Comparison of ENCODE assay signal across 18 cellular contexts in the genomic region with DNA sequence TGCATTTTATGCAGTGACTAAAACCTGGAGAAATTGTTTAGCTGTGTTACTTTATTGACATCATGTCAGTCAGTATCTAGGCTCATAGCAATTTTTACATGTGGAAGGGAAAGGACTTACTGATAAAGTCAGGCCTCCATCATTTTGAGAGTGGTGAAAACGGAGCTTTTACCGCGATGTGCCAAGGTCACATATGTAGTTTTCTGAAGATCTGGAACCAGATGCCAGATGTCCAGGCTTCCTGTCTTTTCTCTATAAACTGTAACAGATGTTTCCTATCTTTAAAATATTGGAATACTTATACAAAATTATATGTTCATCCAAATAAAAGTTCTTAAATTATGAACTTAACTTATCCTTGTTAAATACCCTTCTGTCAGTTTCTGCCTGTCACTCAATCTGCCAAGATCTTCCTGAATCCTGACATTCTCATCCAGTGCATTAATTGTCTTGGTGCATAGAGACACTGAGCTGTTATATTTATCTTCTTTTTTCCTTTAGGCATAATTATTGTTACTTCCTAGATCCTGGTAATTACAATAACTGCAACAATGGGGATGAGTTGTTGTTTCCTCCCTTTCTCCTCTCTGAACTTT.
DNase-seq lines count a peak whose midpoint lies in the region; TF ChIP-seq lines count a peak whose summit lies in the region.
"Had no signal": no experiment of that assay in that cellular context is flagged by ENCODE, and none has a peak within 500 bp of the region (broad histone marks: within the 10 kb centered on the region; RNA-seq: fewer than 3 reads in every experiment).

No MANE protein-coding gene starts in this region.

- no peak overlapping the region for H3K4me3 Mint-ChIP-seq in mesothelial cell of epicardium
- H3K4me3 Mint-ChIP-seq: B cell; CD14-positive monocyte; CD4-positive, alpha-beta T cell; CD8-positive, alpha-beta memory T cell had no signal

- H3K9me2 ChIP-seq in SK-N-SH = no peaks in the 10 kb centered on the region

- no peak overlapping the region for H3K9ac ChIP-seq in SK-N-SH
- H3K9ac ChIP-seq: BLaER1 treated with 17β-estradiol and CSF1 and Interleukin-3, amounts not matched to agents 10 nM and 100 nM had no signal

- peak overlapping the region; percentile 64 for H3K27ac Mint-ChIP-seq in mesothelial cell of epicardium
- H3K27ac Mint-ChIP-seq: B cell; CD14-positive monocyte; CD4-positive, alpha-beta T cell; CD8-positive, alpha-beta memory T cell had no signal

- no peaks in the 10 kb centered on the region for H4K20me1 ChIP-seq in SK-N-SH (ENCODE audit: insufficient read depth)
- H4K20me1 ChIP-seq: BLaER1 treated with 17β-estradiol and CSF1 and Interleukin-3, amounts not matched to agents 10 nM and 100 nM had no signal

- CTCF ChIA-PET in HEK293T (lab: Yijun Ruan, JAX) (no interaction called here), SK-N-SH (lab: Yijun Ruan, JAX) (interaction anchor here (0.6 to 1.3 kb wide), 2 partner anchors 68 to 146 kb away, joined by 3 to 5 read pairs; no protein-coding TSS in a partner anchor)

- peak in 1 of 2 experiments; percentile 47; a peak in 1 of 4 replicates for TF ChIP-seq EP300 in SK-N-SH (IDR thresholded peaks at IDR 0.05; ENCODE audit: borderline replicate concordance in 1 of 2, low read depth in 1 of 2, low read length in 1 of 2)

- H3K4me2 ChIP-seq in SK-N-SH = no peak overlapping the region
- H3K4me2 ChIP-seq: BLaER1 treated with 17β-estradiol and CSF1 and Interleukin-3, amounts not matched to agents 10 nM and 100 nM had no signal

- H3K36me3 Mint-ChIP-seq in mesothelial cell of epicardium = peaks cover 10% of the 10 kb centered on the region
- H3K36me3 Mint-ChIP-seq: CD14-positive monocyte; CD8-positive, alpha-beta memory T cell had no signal

- H3F3A ChIP-seq in SK-N-SH (replicated peaks; ENCODE audit: insufficient read depth) = no peaks in the 10 kb centered on the region

- POLR2A ChIA-PET in HEK293T (lab: Yijun Ruan, JAX) = no interaction called here
- POLR2A ChIA-PET in SK-N-SH (lab: Yijun Ruan, JAX) = no interaction called here

- no peaks in the 10 kb centered on the region for H3K79me2 ChIP-seq in SK-N-SH (ENCODE audit: insufficient read depth)

- WGBS in SK-N-SH (ENCODE audit: low lambda C conversion rate) = 15% methylated on average over 3 of the region's 3 CpGs

- H3K27ac ChIP-seq in SK-N-SH (ENCODE audit: low read depth in 2 of 2, low read length in 1 of 2) = peak overlapping the region in 1 of 2 experiments; percentile 71; a peak in 2 of 4 replicates
- no peak overlapping the region for H3K27ac ChIP-seq in tibial artery
- H3K27ac ChIP-seq: BLaER1 treated with 17β-estradiol and CSF1 and Interleukin-3, amounts not matched to agents 10 nM and 100 nM had no signal

- no peak for TF ChIP-seq CTCF in SK-N-SH (IDR thresholded peaks at IDR 0.05)
- no peak for TF ChIP-seq CTCF in mesothelial cell of epicardium (IDR thresholded peaks at IDR 0.05; ENCODE audit: unreplicated experiment)
- TF ChIP-seq CTCF in tibial artery (IDR thresholded peaks at IDR 0.05) = no peak

- H3K4me1 Mint-ChIP-seq in mesothelial cell of epicardium = peaks cover 23% of the 10 kb centered on the region
- H3K4me1 Mint-ChIP-seq: B cell; CD14-positive monocyte; CD8-positive, alpha-beta memory T cell had no signal

- H3K36me3 ChIP-seq in SK-N-SH (replicated peaks in 1 of 2; ENCODE audit: control insufficient read depth in 1 of 2, insufficient read depth in 2 of 2, low read length in 1 of 2) (no peaks in the 10 kb centered on the region), tibial artery (no peaks in the 10 kb centered on the region)
- H3K36me3 ChIP-seq: BLaER1 treated with 17β-estradiol and CSF1 and Interleukin-3, amounts not matched to agents 10 nM and 100 nM; HAP-1 had no signal

- H3K9me3 ChIP-seq in SK-N-SH = no peaks in the 10 kb centered on the region
- no peaks in the 10 kb centered on the region for H3K9me3 ChIP-seq in tibial artery
- H3K9me3 ChIP-seq: BLaER1 treated with 17β-estradiol and CSF1 and Interleukin-3, amounts not matched to agents 10 nM and 100 nM; HAP-1 had no signal

- peaks cover 10% of the 10 kb centered on the region for H3K9me3 Mint-ChIP-seq in mesothelial cell of epicardium

- no peaks in the 10 kb centered on the region for H3K27me3 ChIP-seq in SK-N-SH (ENCODE audit: insufficient read depth)
- no peaks in the 10 kb centered on the region for H3K27me3 ChIP-seq in tibial artery
- H3K27me3 ChIP-seq: BLaER1 treated with 17β-estradiol and CSF1 and Interleukin-3, amounts not matched to agents 10 nM and 100 nM had no signal

- no peak for TF ChIP-seq RAD21 in SK-N-SH (IDR thresholded peaks at IDR 0.05; ENCODE audit: low read length)

- H3K4me1 ChIP-seq in SK-N-SH (ENCODE audit: control insufficient read depth in 1 of 2, insufficient read depth in 2 of 2, low read depth in 1 of 2, low read length in 1 of 2) = no peaks in the 10 kb centered on the region; a peak in 2 of 4 replicates
- no peaks in the 10 kb centered on the region for H3K4me1 ChIP-seq in tibial artery
- H3K4me1 ChIP-seq: HAP-1 had no signal

- no peak overlapping the region for H3K4me3 ChIP-seq in SK-N-SH (ENCODE audit: low read depth in 2 of 2, low read length in 1 of 2)
- no peak overlapping the region for H3K4me3 ChIP-seq in tibial artery
- H3K4me3 ChIP-seq: BLaER1 treated with 17β-estradiol and CSF1 and Interleukin-3, amounts not matched to agents 10 nM and 100 nM; HAP-1 had no signal

- no peak overlapping the region for H2AFZ ChIP-seq in SK-N-SH (ENCODE audit: low read depth)

- intact Hi-C loops in tibial artery (cut with DNase I; ENCODE audit: low total_unique reads) = no loop called here

- no peak for DNase-seq in HEK293T (ENCODE audit: extremely low spot score)
- DNase-seq in SK-N-SH = peak; percentile 55
- no peak for DNase-seq in mesothelial cell of epicardium (ENCODE audit: low spot score in 2 of 2, unreplicated experiment in 2 of 2)
- no peak for DNase-seq in tibial artery
- DNase-seq in DMS153 (lab: John Stamatoyannopoulos, UW) = no peak
- DNase-seq in NCI-H748 treated with DMSO at 0.1 percent for 48 hours (lab: John Stamatoyannopoulos, UW) = no peak
- DNase-seq in NCI-H187 treated with DMSO at 0.1 percent for 48 hours (lab: John Stamatoyannopoulos, UW) = no peak
- DNase-seq: CD4-positive, alpha-beta T cell; CD8-positive, alpha-beta memory T cell; DMS 273 treated with DMSO at 0.1 percent for 48 hours; DMS53; DMS79 treated with DMSO at 0.1 percent for 48 hours; GF-D8; GOT3 had no signal

- H3K27me3 Mint-ChIP-seq in mesothelial cell of epicardium (ENCODE audit: low read depth) = no peaks in the 10 kb centered on the region
- H3K27me3 Mint-ChIP-seq: B cell; CD4-positive, alpha-beta T cell; CD8-positive, alpha-beta memory T cell had no signal

TF ChIP-seq in HEK293T, 16 proteins besides CTCF, POLR2A, EP300 and RAD21:
- TF ChIP-seq LEF1 (IDR thresholded peaks at IDR 0.05; ENCODE audit: borderline replicate concordance) (no peak), FOXK2 (IDR thresholded peaks at IDR 0.05) (no peak), CTBP1 (IDR thresholded peaks at IDR 0.05; ENCODE audit: borderline replicate concordance) (no peak), FOXM1 (IDR thresholded peaks at IDR 0.05; ENCODE audit: borderline replicate concordance) (no peak), TARDBP (IDR thresholded peaks at IDR 0.05) (no peak)
- TF ChIP-seq, protein P1, sequence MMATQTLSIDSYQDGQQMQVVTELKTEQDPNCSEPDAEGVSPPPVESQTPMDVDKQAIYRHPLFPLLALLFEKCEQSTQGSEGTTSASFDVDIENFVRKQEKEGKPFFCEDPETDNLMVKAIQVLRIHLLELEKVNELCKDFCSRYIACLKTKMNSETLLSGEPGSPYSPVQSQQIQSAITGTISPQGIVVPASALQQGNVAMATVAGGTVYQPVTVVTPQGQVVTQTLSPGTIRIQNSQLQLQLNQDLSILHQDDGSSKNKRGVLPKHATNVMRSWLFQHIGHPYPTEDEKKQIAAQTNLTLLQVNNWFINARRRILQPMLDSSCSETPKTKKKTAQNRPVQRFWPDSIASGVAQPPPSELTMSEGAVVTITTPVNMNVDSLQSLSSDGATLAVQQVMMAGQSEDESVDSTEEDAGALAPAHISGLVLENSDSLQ (IDR thresholded peaks at IDR 0.05) = peak; percentile 52; the same call in 1 of the 2 replicates

TF ChIP-seq in SK-N-SH, 30 proteins besides CTCF, POLR2A, EP300 and RAD21:
- TF ChIP-seq FOXJ3 (CRISPR knock-in tag; IDR thresholded peaks at IDR 0.05) = no peak
- peak; percentile 56; the same call in 1 of the 2 replicates for TF ChIP-seq GATA2 (CRISPR knock-in tag; IDR thresholded peaks at IDR 0.05)
- TF ChIP-seq NRF1 (IDR thresholded peaks at IDR 0.05; ENCODE audit: low read depth, low read length) = no peak
- TF ChIP-seq, protein P2, sequence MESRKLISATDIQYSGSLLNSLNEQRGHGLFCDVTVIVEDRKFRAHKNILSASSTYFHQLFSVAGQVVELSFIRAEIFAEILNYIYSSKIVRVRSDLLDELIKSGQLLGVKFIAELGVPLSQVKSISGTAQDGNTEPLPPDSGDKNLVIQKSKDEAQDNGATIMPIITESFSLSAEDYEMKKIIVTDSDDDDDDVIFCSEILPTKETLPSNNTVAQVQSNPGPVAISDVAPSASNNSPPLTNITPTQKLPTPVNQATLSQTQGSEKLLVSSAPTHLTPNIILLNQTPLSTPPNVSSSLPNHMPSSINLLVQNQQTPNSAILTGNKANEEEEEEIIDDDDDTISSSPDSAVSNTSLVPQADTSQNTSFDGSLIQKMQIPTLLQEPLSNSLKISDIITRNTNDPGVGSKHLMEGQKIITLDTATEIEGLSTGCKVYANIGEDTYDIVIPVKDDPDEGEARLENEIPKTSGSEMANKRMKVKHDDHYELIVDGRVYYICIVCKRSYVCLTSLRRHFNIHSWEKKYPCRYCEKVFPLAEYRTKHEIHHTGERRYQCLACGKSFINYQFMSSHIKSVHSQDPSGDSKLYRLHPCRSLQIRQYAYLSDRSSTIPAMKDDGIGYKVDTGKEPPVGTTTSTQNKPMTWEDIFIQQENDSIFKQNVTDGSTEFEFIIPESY (IDR thresholded peaks at IDR 0.05; ENCODE audit: borderline replicate concordance, low read depth) = no peak
- peak; percentile 22; the same call in 1 of the 2 replicates for TF ChIP-seq TCF12 (IDR thresholded peaks at IDR 0.05)
- TF ChIP-seq, protein P3, sequence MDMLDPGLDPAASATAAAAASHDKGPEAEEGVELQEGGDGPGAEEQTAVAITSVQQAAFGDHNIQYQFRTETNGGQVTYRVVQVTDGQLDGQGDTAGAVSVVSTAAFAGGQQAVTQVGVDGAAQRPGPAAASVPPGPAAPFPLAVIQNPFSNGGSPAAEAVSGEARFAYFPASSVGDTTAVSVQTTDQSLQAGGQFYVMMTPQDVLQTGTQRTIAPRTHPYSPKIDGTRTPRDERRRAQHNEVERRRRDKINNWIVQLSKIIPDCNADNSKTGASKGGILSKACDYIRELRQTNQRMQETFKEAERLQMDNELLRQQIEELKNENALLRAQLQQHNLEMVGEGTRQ (IDR thresholded peaks at IDR 0.05; ENCODE audit: borderline replicate concordance, low read depth, low read length) = no peak
- TF ChIP-seq TAF1 (IDR thresholded peaks at IDR 0.05; ENCODE audit: borderline replicate concordance, low read depth, low read length) = no peak
TF ChIP-seq in SK-N-SH: peak in this region for 2.
